ENCODE assay signal across 8 cellular contexts in genomic region chr1:211698161-211699026, GRCh38. TPM values are rescaled to one million over a fixed set of nuclear protein-coding genes. Genes with fewer than 3 reads are reported as not detected.
A peak's percentile ranks its signal among the peaks of the same experiment; 100 is the strongest.
DNase-seq lines count a peak whose midpoint lies in the region; ATAC-seq and TF ChIP-seq lines count a peak whose summit lies in the region.

No MANE protein-coding gene starts in this region.

- intact Hi-C loops in activated CD8-positive, alpha-beta T cell treated with anti-CD3 and anti-CD28 coated beads for 36 hours (cut with micrococcal nuclease), result loop anchor here (2.0 to 10.0 kb wide), 4 partner anchors 42 to 334 kb away; partner anchors contain the start of gene LPGAT1

- ATAC-seq in GM18873 (IDR thresholded peaks at IDR 0.05; ENCODE audit: low FRiP score, unreplicated experiment), result peak; percentile 47
- peak; percentile 57 for ATAC-seq in HG03159 (IDR thresholded peaks at IDR 0.05; ENCODE audit: unreplicated experiment)
- peak; percentile 95 for ATAC-seq in activated CD8-positive, alpha-beta T cell treated with anti-CD3 and anti-CD28 coated beads for 36 hours

- peak overlapping the region; percentile 6; the same call in 1 of the 2 replicates for H3K4me3 ChIP-seq in AG04449 (ENCODE audit: low read depth, low read length)

- no peak overlapping the region for H3K27ac Mint-ChIP-seq in activated CD8-positive, alpha-beta T cell treated with anti-CD3 and anti-CD28 coated beads for 36 hours

- no peaks in the 10 kb centered on the region for H3K36me3 Mint-ChIP-seq in activated CD8-positive, alpha-beta T cell treated with anti-CD3 and anti-CD28 coated beads for 36 hours (ENCODE audit: low read depth)

- DNase-seq in AG04449 (ENCODE audit: low read depth, low spot score) (no peak), NCI-H526 (lab: John Stamatoyannopoulos, UW) (peak; percentile 43 to 77), ecto neural progenitor cell (ENCODE audit: low spot score) (peak; percentile 88), lung microvascular endothelial cell (ENCODE audit: low read depth in 2 of 2) (peak; percentile 61 to 73)
- DNase-seq in activated CD8-positive, alpha-beta T cell treated with anti-CD3 and anti-CD28 coated beads for 36 hours, result peak; percentile 92
- DNase-seq in stimulated activated CD8-positive, alpha-beta memory T cell treated with anti-CD3 and anti-CD28 coated beads, Interleukin-15, amount 100 ng/mL, for 1 hour (ENCODE audit: low read depth), result peak; percentile 72

- H3K4me3 Mint-ChIP-seq in activated CD8-positive, alpha-beta T cell treated with anti-CD3 and anti-CD28 coated beads for 36 hours, result peak overlapping the region; percentile 33

- CTCF ChIA-PET in AG04449 (lab: Yijun Ruan, JAX), result interaction anchor here (0.6 to 5.9 kb wide), 62 partner anchors 8 to 757 kb away, joined by 3 to 89 read pairs (median 4); partner anchors contain the start of genes DTL, INTS7 and NEK2
- CTCF ChIA-PET in activated CD8-positive, alpha-beta T cell treated with anti-CD3 and anti-CD28 coated beads for 36 hours (lab: Charles Lee), result interaction anchor here (0.6 to 13.1 kb wide), 74 partner anchors 11 to 758 kb away, joined by 3 to 185 read pairs (median 5); partner anchors contain the start of genes DTL, INTS7, NEK2 and SLC30A1

- peak; percentile 99 for TF ChIP-seq CTCF in AG04449 (IDR thresholded peaks at IDR 0.05; ENCODE audit: insufficient read depth, low read length, missing control alignments)
- peak; percentile 95 for TF ChIP-seq CTCF in activated CD8-positive, alpha-beta T cell treated with anti-CD3 and anti-CD28 coated beads for 36 hours (IDR thresholded peaks at IDR 0.05)

- POLR2A ChIA-PET in AG04449 (lab: Yijun Ruan, JAX), result no interaction called here
- POLR2A ChIA-PET in activated CD8-positive, alpha-beta T cell treated with anti-CD3 and anti-CD28 coated beads for 36 hours (lab: Charles Lee), result interaction anchor here (1.0 to 1.1 kb wide), 3 partner anchors 44 to 593 kb away, joined by 3 read pairs; no protein-coding TSS in a partner anchor

- H3K27me3 Mint-ChIP-seq in activated CD8-positive, alpha-beta T cell treated with anti-CD3 and anti-CD28 coated beads for 36 hours, result peaks cover 1% of the 10 kb centered on the region

- H3K4me1 Mint-ChIP-seq in activated CD8-positive, alpha-beta T cell treated with anti-CD3 and anti-CD28 coated beads for 36 hours (ENCODE audit: low read depth), result peaks cover 24% of the 10 kb centered on the region

- no peaks in the 10 kb centered on the region for H3K9me3 Mint-ChIP-seq in activated CD8-positive, alpha-beta T cell treated with anti-CD3 and anti-CD28 coated beads for 36 hours

RNA-seq across cellular contexts. Expression of gene NEK2, which starts 23.0 kb away (rescaled TPM):
- total RNA-seq in activated CD8-positive, alpha-beta T cell treated with anti-CD3 and anti-CD28 coated beads for 36 hours, result 10 to 100 TPM; 29.9 to 30.0 TPM
- 2.4 and 9.4 TPM in 2 replicates for total RNA-seq in lung microvascular endothelial cell
